ENCODE assay signal across 1 cellular context in the genomic region with DNA sequence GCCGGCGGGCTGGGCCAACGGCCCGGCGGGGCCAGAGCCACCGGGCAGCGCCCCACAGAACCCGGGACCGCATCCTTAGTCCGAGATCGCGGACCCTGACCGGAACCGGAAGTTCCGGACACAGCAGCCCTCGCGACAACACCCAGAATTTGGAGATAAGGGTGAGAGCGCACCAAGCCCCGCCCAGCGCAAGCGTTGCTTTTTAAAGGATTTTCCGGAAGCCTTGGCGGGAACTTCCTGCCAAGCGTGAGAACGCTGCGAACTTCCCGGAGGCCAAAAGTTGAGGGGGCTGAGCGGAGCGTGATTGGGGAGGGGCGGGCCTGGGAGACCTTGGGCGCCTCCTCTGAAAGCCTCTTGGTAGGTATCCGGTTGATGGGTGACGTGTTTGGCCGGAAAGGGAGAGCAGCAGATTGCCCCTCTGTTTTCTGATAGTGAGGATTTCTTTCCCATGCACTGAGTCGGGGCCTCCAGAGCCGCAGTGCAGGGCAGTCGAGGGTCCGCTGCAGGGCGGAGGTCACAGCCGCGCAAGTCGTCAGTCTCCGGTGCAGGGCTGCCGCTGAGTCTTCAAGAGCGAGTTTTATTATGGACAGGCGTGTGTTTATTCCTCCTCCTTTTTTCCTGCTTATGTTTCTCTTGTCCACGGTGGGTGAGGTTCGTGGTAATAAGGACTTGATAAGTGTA.
TF ChIP-seq lines count a peak whose summit lies in the region.

A gene with protein sequence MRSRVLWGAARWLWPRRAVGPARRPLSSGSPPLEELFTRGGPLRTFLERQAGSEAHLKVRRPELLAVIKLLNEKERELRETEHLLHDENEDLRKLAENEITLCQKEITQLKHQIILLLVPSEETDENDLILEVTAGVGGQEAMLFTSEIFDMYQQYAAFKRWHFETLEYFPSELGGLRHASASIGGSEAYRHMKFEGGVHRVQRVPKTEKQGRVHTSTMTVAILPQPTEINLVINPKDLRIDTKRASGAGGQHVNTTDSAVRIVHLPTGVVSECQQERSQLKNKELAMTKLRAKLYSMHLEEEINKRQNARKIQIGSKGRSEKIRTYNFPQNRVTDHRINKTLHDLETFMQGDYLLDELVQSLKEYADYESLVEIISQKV (minus strand): TSS at position 97 of the 681 bp plus-strand sequence. CDS start 24 bp downstream, at position 73.

TF ChIP-seq in H1, 55 proteins besides CTCF, POLR2A, EP300 and RAD21 (continued from another document):
- peak; percentile 78; the same call in 1 of the 2 replicates for TF ChIP-seq TAF1 (IDR thresholded peaks at IDR 0.05; ENCODE audit: low read depth, low read length)
- TF ChIP-seq PHF8 (conservative IDR thresholded peaks at IDR 0.05; ENCODE audit: low read depth, low read length): no peak; the same call in none of the 2 replicates
- TF ChIP-seq ASH2L (IDR thresholded peaks at IDR 0.05; ENCODE audit: low read length): peak; percentile 87
- TF ChIP-seq POLR2AphosphoS5 (IDR thresholded peaks at IDR 0.05; ENCODE audit: low read depth, low read length): peak; percentile 53; the same call in 1 of the 2 replicates
- peak; percentile 80; the same call in 1 of the 2 replicates for TF ChIP-seq RXRA (IDR thresholded peaks at IDR 0.05; ENCODE audit: insufficient read depth, low read depth, low read length)
- TF ChIP-seq CREB1 (IDR thresholded peaks at IDR 0.05): peak; percentile 33; the same call in 1 of the 2 replicates
- TF ChIP-seq NANOG (IDR thresholded peaks at IDR 0.05; ENCODE audit: insufficient read depth, low read depth, low read length, poor library complexity, severe bottlenecking): no peak
- peak; percentile 89 for TF ChIP-seq CHD2 (IDR thresholded peaks at IDR 0.05; ENCODE audit: low read length)
- TF ChIP-seq RBBP5 (IDR thresholded peaks at IDR 0.05; ENCODE audit: borderline replicate concordance, low read depth, low read length): peak; percentile 83; the same call in 1 of the 2 replicates
- TF ChIP-seq TCF12 (IDR thresholded peaks at IDR 0.05; ENCODE audit: low read depth, low read length): no peak
- TF ChIP-seq GABPA (IDR thresholded peaks at IDR 0.05; ENCODE audit: borderline replicate concordance, insufficient read depth, low read length): peak; percentile 86; the same call in 1 of the 2 replicates
- 0 out of 4 replicates have a peak, but pooled peaks have one; percentile 8 to 11 for TF ChIP-seq SIN3A (conservative IDR thresholded peaks at IDR 0.05 in 1 of 2, IDR thresholded peaks at IDR 0.05 in 1 of 2; ENCODE audit: low read depth in 1 of 2, low read length in 2 of 2)
- peak; percentile 75 for TF ChIP-seq BRCA1 (IDR thresholded peaks at IDR 0.05; ENCODE audit: low read depth, low read length)
- TF ChIP-seq TBP (IDR thresholded peaks at IDR 0.05; ENCODE audit: low read depth, low read length): peak; percentile 76
